ENCODE assay signal across 22 cellular contexts in genomic region chr14:35539969-35540368, GRCh38. TPM values are rescaled to one million over a fixed set of nuclear protein-coding genes. Genes with fewer than 3 reads are reported as not detected.
A peak's percentile ranks its signal among the peaks of the same experiment; 100 is the strongest.
DNase-seq lines count a peak whose midpoint lies in the region; ATAC-seq, FAIRE-seq and TF ChIP-seq lines count a peak whose summit lies in the region.
"Had no signal": no experiment of that assay in that cellular context is flagged by ENCODE, and none has a peak within 500 bp of the region (broad histone marks: within the 10 kb centered on the region; RNA-seq: fewer than 3 reads in every experiment).

No MANE protein-coding gene starts in this region.

- no peak for TF ChIP-seq POLR2A in GM12878 (IDR thresholded peaks at IDR 0.05; ENCODE audit: low read depth, low read length)

- POLR2A ChIA-PET in GM12878 (lab: Charles Lee) = no interaction called here

- no peak overlapping the region for H2AFZ ChIP-seq in GM12878 (ENCODE audit: control insufficient read depth, low read depth, low read length)

- no TSS peak for BruUV-seq in GM12878 (replicated peaks; lab: Mats Ljungman, UMichigan)

- no peak overlapping the region for H3K4me3 ChIP-seq in GM12878
- H3K4me3 ChIP-seq: K562, SJSA1 had no signal

- no peaks in the 10 kb centered on the region for H3K79me2 ChIP-seq in GM12878 (ENCODE audit: control insufficient read depth, insufficient read depth, low read length)

- H3K36me3 ChIP-seq in GM12878 (ENCODE audit: control insufficient read depth in 2 of 2, insufficient read depth in 2 of 2, low read length in 1 of 2) = no peaks in the 10 kb centered on the region
- H3K36me3 ChIP-seq: SJSA1 had no signal

- no peak for TF ChIP-seq EP300 in GM12878 (IDR thresholded peaks at IDR 0.05; ENCODE audit: borderline replicate concordance in 1 of 2, control insufficient read depth in 1 of 2, low read depth in 2 of 2, low read length in 2 of 2)

- intact Hi-C loops in GM12878 (cut with micrococcal nuclease; ENCODE audit: unreplicated experiment) = loop anchor here (10.0 kb wide), 1 partner anchor 145 kb away; no protein-coding TSS in a partner anchor

- FAIRE-seq in GM12878 (lab: Jason Lieb, UNC) = peak; percentile 73
- no peak for FAIRE-seq in frontal cortex (lab: Jason Lieb, UNC)
- FAIRE-seq: GM19239, H1, K562 had no signal

- TF ChIP-seq CTCF in GM12878 (IDR thresholded peaks at IDR 0.05 in 2 of 3, conservative IDR thresholded peaks at IDR 0.05 in 1 of 3; ENCODE audit: control insufficient read depth in 2 of 3, extremely low read depth in 1 of 3, insufficient read depth in 1 of 3, low read depth in 3 of 3, low read length in 3 of 3) = no peak

- 26% methylated on average over 2 of the region's 2 CpGs for WGBS in GM12878 (ENCODE audit: insufficient coverage, insufficient replicate concordance, low lambda C conversion rate, missing lambda C conversion rate)

- no peak overlapping the region for H3K27ac ChIP-seq in GM12878 (ENCODE audit: control insufficient read depth, insufficient read depth)
- H3K27ac ChIP-seq: SJSA1 had no signal

- H3K9ac ChIP-seq in GM12878 (ENCODE audit: control insufficient read depth, insufficient read depth, low read length) = no peak overlapping the region

- H3K9me3 ChIP-seq in GM12878 (replicated peaks; ENCODE audit: control insufficient read depth, insufficient read depth, low read length) = no peaks in the 10 kb centered on the region

- CTCF ChIA-PET in GM12878 (lab: Yijun Ruan, JAX) = no interaction called here

- SMC1A ChIA-PET in GM12878 (lab: Charles Lee; ENCODE audit: uncharacterized antibody, unreplicated experiment) = no interaction called here

- no peaks in the 10 kb centered on the region for H4K20me1 ChIP-seq in GM12878 (ENCODE audit: control insufficient read depth, insufficient read depth)

- peaks cover 7% of the 10 kb centered on the region; the same call in 1 of the 2 replicates for H3K4me1 ChIP-seq in GM12878 (ENCODE audit: control insufficient read depth, insufficient read depth, low read length)

- ATAC-seq in GM19351 (IDR thresholded peaks at IDR 0.05; ENCODE audit: unreplicated experiment) (peak; percentile 54), GM12878 (peak; percentile 59), HG03521 (IDR thresholded peaks at IDR 0.05; ENCODE audit: unreplicated experiment) (no peak)
- ATAC-seq: K562, PC-3, T-helper 17 cell had no signal

- DNase-seq in NOMO-1 treated with DMSO at 0.1 percent for 48 hours (lab: John Stamatoyannopoulos, UW; ENCODE audit: unreplicated experiment) (peak; percentile 11), NOMO-1 treated with dmso at 0.1 percent for 144 hours (lab: John Stamatoyannopoulos, UW; ENCODE audit: unreplicated experiment) (no peak), NAMALWA (ENCODE audit: low spot score) (peak; percentile 31), GM12878 (ENCODE audit: low read depth, low spot score) (no peak), frontal cortex (ENCODE audit: low spot score in 2 of 2) (no peak), iPS-NIHi7 (ENCODE audit: extremely low spot score) (no peak)
- DNase-seq: 8988T; CD4-positive, alpha-beta memory T cell; DMS153; NCI-H1105; NCI-H2081; NK-92 treated with Interleukin-12 subunit alpha and Interleukin-12 subunit beta, amount 100 ng/mL, for 24 hours; PC-3; T-helper 17 cell had no signal

- no peak overlapping the region for H3K4me2 ChIP-seq in GM12878 (ENCODE audit: control insufficient read depth, insufficient read depth)

- peaks cover 4 to 8% of the 10 kb centered on the region in 2 experiments; a peak in 2 of 4 replicates for H3K27me3 ChIP-seq in GM12878 (replicated peaks in 1 of 2; ENCODE audit: control insufficient read depth in 2 of 2, insufficient read depth in 2 of 2, low read length in 1 of 2)

- RAD21 ChIA-PET in GM12878 (lab: Charles Lee; ENCODE audit: unreplicated experiment) = no interaction called here

- in situ Hi-C loops in GM12878 (cut with MboI) = no loop called here

- TF ChIP-seq RAD21 in GM12878 (IDR thresholded peaks at IDR 0.05; ENCODE audit: insufficient read depth, low read depth, low read length) = no peak

TF ChIP-seq in GM12878, 131 proteins besides CTCF, POLR2A, EP300 and RAD21:
- TF ChIP-seq NFXL1 (IDR thresholded peaks at IDR 0.05; ENCODE audit: borderline replicate concordance) = no peak
- no peak for TF ChIP-seq POU2F2 (IDR thresholded peaks at IDR 0.05; ENCODE audit: borderline replicate concordance, low read depth, low read length)
- no peak for TF ChIP-seq HDGF (IDR thresholded peaks at IDR 0.05)
- no peak for TF ChIP-seq SIN3A (IDR thresholded peaks at IDR 0.05; ENCODE audit: low read depth, low read length)
- no peak for TF ChIP-seq ESRRA (IDR thresholded peaks at IDR 0.05; ENCODE audit: low read length)
- TF ChIP-seq SP1 (IDR thresholded peaks at IDR 0.05; ENCODE audit: low read depth, low read length) = no peak
- no peak for TF ChIP-seq NRF1 (conservative IDR thresholded peaks at IDR 0.05; ENCODE audit: low read depth, low read length)
- TF ChIP-seq POLR2AphosphoS5 (IDR thresholded peaks at IDR 0.05; ENCODE audit: low read length) = no peak
- TF ChIP-seq IRF4 (IDR thresholded peaks at IDR 0.05; ENCODE audit: low read depth, low read length) = no peak
- TF ChIP-seq SMARCA5 (IDR thresholded peaks at IDR 0.05) = no peak

RNA-seq across cellular contexts. Expression of gene INSM2, which starts 6.0 kb away (rescaled TPM):
- total RNA-seq in GM12878 (2013; cell fraction: nucleolus; rRNA removed) = 0.13 TPM in 1 of 2 replicates, not detected in the other
- not detected in 2 replicates for total RNA-seq in GM12878 (2014; rRNA removed)
- not detected in 2 replicates for total RNA-seq in GM12878 (2014; rRNA removed; fragmentation: Illumina TruSeq; extraction: Trizol)
- not detected in 2 replicates for total RNA-seq in GM12878 (2021)
- not detected for polyA plus RNA-seq in GM12878 (2011; ENCODE audit: low read depth)
- not detected in 2 replicates for polyA plus RNA-seq in GM12878 (2011; rRNA removed)
- not detected in 2 replicates for polyA plus RNA-seq in GM12878 (2011; cell fraction: cytosol; rRNA removed)
- 0.09 TPM in 1 of 2 replicates, not detected in the other for polyA plus RNA-seq in GM12878 (2011; cell fraction: nucleus; rRNA removed)
- polyA plus RNA-seq in GM12878 (2012) = not detected in 2 replicates
- polyA plus RNA-seq in GM12878 (2014; fragmentation: Illumina TruSeq; extraction: Trizol) = 0.05 TPM in 1 of 2 replicates, not detected in the other
- polyA plus RNA-seq in GM12878 (2014; fragmentation: Nextera tagmentation; extraction: Ambion mirVana) = not detected
- 0.06 TPM in 1 of 2 replicates, not detected in the other for polyA plus RNA-seq in GM12878 (2014; rRNA removed)
- not detected for polyA plus RNA-seq in GM12878 (2016; fragmentation: Nextera tagmentation; extraction: Ambion mirVana)
- polyA minus RNA-seq in GM12878 (2011; rRNA and poly(A)+ RNA removed) = not detected in 2 replicates
- not detected in 2 replicates for polyA minus RNA-seq in GM12878 (2011; cell fraction: cytosol; rRNA and poly(A)+ RNA removed)
- not detected in 2 replicates for polyA minus RNA-seq in GM12878 (2011; cell fraction: nucleus; rRNA and poly(A)+ RNA removed)
- total RNA-seq in frontal cortex = not detected
- total RNA-seq: CD4-positive, alpha-beta memory T cell; H1; K562; NCI-H460; SJSA1; T-helper 17 cell had no signal
- polyA plus RNA-seq: AG04450; CD4-positive, alpha-beta memory T cell; H1; K562 had no signal

Comparison
In these comparisons a context has a peak if more than half of its experiments do, and no peak if none do; other contexts are left out.
1. DNase-seq: peak in NOMO-1 treated with DMSO at 0.1 percent for 48 hours (single experiment) and NAMALWA (single experiment); none in NOMO-1 treated with dmso at 0.1 percent for 144 hours (single experiment), GM12878 (single experiment), frontal cortex (0 of 2) and iPS-NIHi7 (single experiment).